9 cellular contexts compared by ENCODE assay signal in the genomic region with DNA sequence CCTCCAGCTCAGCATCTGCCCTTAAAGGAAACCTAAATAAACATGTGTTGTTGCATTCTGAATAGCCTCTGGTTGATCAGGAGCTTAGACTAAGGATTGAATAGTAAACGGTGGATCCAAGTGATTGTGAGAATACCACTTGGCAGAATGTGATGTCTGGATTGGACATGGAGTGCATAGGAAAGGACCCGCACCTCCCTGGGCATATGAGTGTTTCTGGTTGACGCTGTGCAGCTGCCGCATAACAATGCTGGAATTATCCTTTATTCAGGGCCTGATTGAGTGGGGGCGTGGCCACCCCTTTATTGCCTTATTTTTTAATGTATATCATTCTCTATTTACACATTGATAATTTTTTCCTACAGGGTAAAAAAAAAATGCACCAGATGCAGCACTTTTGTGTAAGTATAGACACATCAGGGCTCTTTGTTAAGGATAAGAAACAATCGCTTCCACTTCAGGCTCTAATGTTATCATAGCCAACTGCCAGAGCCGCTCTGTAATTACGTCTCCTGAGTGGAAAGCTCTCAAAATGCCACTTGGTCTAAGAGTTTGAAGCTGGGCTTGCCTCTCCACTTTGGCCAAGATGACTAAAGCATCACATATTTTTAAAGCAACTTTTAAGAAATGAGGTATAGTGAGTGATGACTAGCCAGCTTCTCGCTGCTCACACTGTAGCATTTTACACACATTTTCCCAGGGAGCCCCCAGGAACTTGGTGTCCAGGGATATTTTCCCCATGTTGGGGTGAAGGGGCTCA. TPM values are rescaled to one million over a fixed set of nuclear protein-coding genes. Genes with fewer than 3 reads are reported as not detected.
A peak's percentile ranks its signal among the peaks of the same experiment; 100 is the strongest.
DNase-seq lines count a peak whose midpoint lies in the region; ATAC-seq and TF ChIP-seq lines count a peak whose summit lies in the region.
"Had no signal": no experiment of that assay in that cellular context is flagged by ENCODE, and none has a peak within 500 bp of the region (broad histone marks: within the 10 kb centered on the region; RNA-seq: fewer than 3 reads in every experiment).

No MANE protein-coding gene starts in this region.

- H3K4me1 Mint-ChIP-seq in nephron progenitor cell, result peaks cover 6% of the 10 kb centered on the region

- H3K36me3 Mint-ChIP-seq in nephron progenitor cell (ENCODE audit: low read depth), result no peaks in the 10 kb centered on the region

- peak; percentile 80 for DNase-seq in DMS79 (lab: John Stamatoyannopoulos, UW)
- DNase-seq in NCI-H128 (lab: John Stamatoyannopoulos, UW; ENCODE audit: unreplicated experiment), result peak; percentile 91
- peak; percentile 32 for DNase-seq in left lobe of liver (ENCODE audit: low spot score)
- DNase-seq in AG20443 (ENCODE audit: low spot score), result no peak
- no peak for DNase-seq in nephron progenitor cell
- no peak for DNase-seq in kidney glomerular epithelial cell (lab: John Stamatoyannopoulos, UW)
- DNase-seq: ovary had no signal

- H3K27me3 Mint-ChIP-seq in nephron progenitor cell (ENCODE audit: low read depth, poor library complexity), result peaks cover 4% of the 10 kb centered on the region

- ATAC-seq in SK-N-SH treated with all-trans-retinoic acid at 6 μM for 48 hours (no peak), left lobe of liver (no peak), HG02938 (IDR thresholded peaks at IDR 0.05; ENCODE audit: unreplicated experiment) (no peak)

- no peak for TF ChIP-seq CTCF in nephron progenitor cell (IDR thresholded peaks at IDR 0.05)

- no peak overlapping the region for H3K4me3 Mint-ChIP-seq in nephron progenitor cell

- no peak overlapping the region for H3K27ac Mint-ChIP-seq in nephron progenitor cell

- H3K9me3 Mint-ChIP-seq in nephron progenitor cell, result no peaks in the 10 kb centered on the region

TF ChIP-seq in SK-N-SH treated with all-trans-retinoic acid at 6 μM for 48 hours, 23 proteins besides CTCF, POLR2A, EP300 and RAD21:
- no peak for TF ChIP-seq ISL1 (CRISPR knock-in tag; IDR thresholded peaks at IDR 0.05)
- TF ChIP-seq TCF4 (CRISPR knock-in tag; IDR thresholded peaks at IDR 0.05; ENCODE audit: borderline replicate concordance), result 0 out of 2 replicates have a peak, but pooled peaks have one; percentile 11

RNA-seq across cellular contexts. Expression of a gene that starts 5.7 kb away (rescaled TPM):
- total RNA-seq in left lobe of liver, result 2.3 TPM

Comparison
In these comparisons a context has a peak if more than half of its experiments do, and no peak if none do; other contexts are left out.
1. DNase-seq: peak in DMS79 (single experiment), NCI-H128 (single experiment) and left lobe of liver (single experiment); none in AG20443 (single experiment), nephron progenitor cell (single experiment) and kidney glomerular epithelial cell (single experiment).